ENCODE assay signal across 1 cellular context in the genomic region with DNA sequence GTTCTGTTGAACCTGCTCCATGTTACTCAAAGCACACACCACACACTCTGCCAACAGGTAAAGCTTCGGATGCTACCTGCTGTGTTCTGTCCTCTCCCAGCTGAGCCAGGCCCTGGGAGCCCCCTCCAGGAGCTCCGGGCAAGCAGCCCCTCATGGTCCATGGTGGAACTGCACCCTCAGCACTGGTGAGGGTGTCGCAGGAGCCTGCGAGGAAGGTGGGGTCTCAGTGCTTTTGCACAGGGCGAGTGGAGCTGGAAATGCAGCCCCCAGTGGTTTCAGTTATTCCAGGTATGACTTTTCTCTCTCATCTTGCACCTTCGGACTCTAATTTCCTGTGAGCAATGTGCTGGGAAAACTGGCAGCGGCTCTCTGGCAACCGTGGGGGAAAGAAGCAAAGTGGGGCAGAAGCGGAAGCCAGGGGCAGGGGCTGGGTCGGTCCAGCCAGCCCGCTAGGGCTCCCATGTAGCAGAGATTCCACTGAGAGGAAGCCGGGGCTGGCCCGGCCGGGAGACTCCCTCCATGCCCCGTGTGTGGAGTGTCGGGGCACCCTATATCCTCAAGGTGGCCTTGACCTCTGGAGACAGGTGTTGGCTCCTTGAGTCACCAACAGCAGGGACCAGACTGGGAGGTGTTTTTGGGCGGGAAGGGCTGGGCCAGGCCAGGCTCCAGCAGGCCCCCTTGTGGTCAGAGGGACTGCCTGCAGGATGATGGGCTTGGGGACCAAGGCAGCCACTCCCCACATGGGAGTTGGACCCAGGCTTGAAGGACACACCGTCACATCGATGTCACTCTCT.
TF ChIP-seq lines count a peak whose summit lies in the region.

No MANE protein-coding gene starts in this region.

TF ChIP-seq in GM23338, 12 proteins besides CTCF, POLR2A, EP300 and RAD21 (continued from another document):
- TF ChIP-seq, protein P1, sequence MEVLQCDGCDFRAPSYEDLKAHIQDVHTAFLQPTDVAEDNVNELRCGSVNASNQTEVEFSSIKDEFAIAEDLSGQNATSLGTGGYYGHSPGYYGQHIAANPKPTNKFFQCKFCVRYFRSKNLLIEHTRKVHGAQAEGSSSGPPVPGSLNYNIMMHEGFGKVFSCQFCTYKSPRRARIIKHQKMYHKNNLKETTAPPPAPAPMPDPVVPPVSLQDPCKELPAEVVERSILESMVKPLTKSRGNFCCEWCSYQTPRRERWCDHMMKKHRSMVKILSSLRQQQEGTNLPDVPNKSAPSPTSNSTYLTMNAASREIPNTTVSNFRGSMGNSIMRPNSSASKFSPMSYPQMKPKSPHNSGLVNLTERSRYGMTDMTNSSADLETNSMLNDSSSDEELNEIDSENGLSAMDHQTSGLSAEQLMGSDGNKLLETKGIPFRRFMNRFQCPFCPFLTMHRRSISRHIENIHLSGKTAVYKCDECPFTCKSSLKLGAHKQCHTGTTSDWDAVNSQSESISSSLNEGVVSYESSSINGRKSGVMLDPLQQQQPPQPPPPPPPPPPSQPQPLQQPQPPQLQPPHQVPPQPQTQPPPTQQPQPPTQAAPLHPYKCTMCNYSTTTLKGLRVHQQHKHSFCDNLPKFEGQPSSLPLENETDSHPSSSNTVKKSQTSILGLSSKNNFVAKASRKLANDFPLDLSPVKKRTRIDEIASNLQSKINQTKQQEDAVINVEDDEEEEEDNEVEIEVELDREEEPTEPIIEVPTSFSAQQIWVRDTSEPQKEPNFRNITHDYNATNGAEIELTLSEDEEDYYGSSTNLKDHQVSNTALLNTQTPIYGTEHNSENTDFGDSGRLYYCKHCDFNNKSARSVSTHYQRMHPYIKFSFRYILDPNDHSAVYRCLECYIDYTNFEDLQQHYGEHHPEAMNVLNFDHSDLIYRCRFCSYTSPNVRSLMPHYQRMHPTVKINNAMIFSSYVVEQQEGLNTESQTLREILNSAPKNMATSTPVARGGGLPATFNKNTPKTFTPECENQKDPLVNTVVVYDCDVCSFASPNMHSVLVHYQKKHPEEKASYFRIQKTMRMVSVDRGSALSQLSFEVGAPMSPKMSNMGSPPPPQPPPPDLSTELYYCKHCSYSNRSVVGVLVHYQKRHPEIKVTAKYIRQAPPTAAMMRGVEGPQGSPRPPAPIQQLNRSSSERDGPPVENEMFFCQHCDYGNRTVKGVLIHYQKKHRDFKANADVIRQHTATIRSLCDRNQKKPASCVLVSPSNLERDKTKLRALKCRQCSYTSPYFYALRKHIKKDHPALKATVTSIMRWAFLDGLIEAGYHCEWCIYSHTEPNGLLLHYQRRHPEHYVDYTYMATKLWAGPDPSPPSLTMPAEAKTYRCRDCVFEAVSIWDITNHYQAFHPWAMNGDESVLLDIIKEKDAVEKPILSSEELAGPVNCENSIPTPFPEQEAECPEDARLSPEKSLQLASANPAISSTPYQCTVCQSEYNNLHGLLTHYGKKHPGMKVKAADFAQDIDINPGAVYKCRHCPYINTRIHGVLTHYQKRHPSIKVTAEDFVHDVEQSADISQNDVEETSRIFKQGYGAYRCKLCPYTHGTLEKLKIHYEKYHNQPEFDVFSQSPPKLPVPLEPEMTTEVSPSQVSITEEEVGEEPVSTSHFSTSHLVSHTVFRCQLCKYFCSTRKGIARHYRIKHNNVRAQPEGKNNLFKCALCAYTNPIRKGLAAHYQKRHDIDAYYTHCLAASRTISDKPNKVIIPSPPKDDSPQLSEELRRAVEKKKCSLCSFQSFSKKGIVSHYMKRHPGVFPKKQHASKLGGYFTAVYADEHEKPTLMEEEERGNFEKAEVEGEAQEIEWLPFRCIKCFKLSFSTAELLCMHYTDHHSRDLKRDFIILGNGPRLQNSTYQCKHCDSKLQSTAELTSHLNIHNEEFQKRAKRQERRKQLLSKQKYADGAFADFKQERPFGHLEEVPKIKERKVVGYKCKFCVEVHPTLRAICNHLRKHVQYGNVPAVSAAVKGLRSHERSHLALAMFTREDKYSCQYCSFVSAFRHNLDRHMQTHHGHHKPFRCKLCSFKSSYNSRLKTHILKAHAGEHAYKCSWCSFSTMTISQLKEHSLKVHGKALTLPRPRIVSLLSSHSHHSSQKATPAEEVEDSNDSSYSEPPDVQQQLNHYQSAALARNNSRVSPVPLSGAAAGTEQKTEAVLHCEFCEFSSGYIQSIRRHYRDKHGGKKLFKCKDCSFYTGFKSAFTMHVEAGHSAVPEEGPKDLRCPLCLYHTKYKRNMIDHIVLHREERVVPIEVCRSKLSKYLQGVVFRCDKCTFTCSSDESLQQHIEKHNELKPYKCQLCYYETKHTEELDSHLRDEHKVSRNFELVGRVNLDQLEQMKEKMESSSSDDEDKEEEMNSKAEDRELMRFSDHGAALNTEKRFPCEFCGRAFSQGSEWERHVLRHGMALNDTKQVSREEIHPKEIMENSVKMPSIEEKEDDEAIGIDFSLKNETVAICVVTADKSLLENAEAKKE (CRISPR knock-in tag; IDR thresholded peaks at IDR 0.05): no peak
- no peak for TF ChIP-seq EZH2 (IDR thresholded peaks at IDR 0.05; ENCODE audit: low read depth, unreplicated experiment)
- no peak for TF ChIP-seq JUNB (IDR thresholded peaks at IDR 0.05; ENCODE audit: unreplicated experiment)
